Comparison of ENCODE assay signal across 1 cellular context in the genomic region with DNA sequence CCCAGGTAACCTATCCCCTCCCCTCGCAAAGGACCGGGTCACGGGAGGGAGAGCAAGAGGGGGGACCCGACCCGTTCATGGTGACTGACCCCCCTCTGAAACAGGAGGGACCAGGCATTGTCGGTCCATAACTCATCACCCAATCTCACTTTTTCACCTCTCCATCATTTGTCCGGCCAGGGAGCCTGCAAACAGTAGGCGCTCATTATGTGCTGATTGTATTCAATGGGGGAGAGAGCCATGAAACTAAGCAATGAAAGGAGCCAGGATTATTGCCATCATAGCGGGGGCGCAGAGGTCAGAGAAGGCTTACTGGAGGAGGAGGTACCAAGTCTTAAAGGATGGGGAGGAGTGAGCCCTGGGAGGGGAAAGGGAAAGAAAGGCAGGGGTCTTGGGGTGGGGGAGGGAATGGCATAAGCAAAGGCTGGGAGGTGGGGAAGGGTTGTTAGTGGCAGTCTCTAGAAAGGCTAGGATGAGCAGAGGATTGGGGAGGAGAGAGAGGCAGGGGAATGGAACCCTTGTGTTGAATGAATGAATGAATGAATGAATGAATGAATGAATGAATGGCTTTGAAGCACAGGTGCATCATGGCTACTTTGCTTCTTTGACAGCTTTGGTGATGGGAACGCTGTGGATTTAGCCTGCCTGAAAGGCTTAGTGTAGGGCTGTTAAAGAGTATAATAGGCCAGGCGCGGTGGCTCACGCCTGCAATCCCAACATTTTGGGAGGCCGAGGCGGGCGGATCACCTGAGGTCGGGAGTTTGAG.
TF ChIP-seq lines count a peak whose summit lies in the region.

No MANE protein-coding gene starts in this region.

TF ChIP-seq in H1, 55 proteins besides CTCF, POLR2A, EP300 and RAD21:
- no peak for TF ChIP-seq ZNF274 (IDR thresholded peaks at IDR 0.05; ENCODE audit: borderline replicate concordance, extremely low read depth, low read length)
- TF ChIP-seq HDAC2 (IDR thresholded peaks at IDR 0.05; ENCODE audit: borderline replicate concordance in 1 of 2, low read depth in 2 of 2, low read length in 2 of 2): no peak
- no peak for TF ChIP-seq KDM1A (IDR thresholded peaks at IDR 0.05; ENCODE audit: borderline replicate concordance, low read length)
- TF ChIP-seq JUN (IDR thresholded peaks at IDR 0.05; ENCODE audit: low read depth, low read length): no peak
- TF ChIP-seq, protein P1, sequence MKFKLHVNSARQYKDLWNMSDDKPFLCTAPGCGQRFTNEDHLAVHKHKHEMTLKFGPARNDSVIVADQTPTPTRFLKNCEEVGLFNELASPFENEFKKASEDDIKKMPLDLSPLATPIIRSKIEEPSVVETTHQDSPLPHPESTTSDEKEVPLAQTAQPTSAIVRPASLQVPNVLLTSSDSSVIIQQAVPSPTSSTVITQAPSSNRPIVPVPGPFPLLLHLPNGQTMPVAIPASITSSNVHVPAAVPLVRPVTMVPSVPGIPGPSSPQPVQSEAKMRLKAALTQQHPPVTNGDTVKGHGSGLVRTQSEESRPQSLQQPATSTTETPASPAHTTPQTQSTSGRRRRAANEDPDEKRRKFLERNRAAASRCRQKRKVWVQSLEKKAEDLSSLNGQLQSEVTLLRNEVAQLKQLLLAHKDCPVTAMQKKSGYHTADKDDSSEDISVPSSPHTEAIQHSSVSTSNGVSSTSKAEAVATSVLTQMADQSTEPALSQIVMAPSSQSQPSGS (IDR thresholded peaks at IDR 0.05; ENCODE audit: low read length): no peak
- no peak for TF ChIP-seq TBP (IDR thresholded peaks at IDR 0.05; ENCODE audit: low read depth, low read length)
- no peak for TF ChIP-seq SP4 (IDR thresholded peaks at IDR 0.05; ENCODE audit: low read length)
- TF ChIP-seq SIN3A (conservative IDR thresholded peaks at IDR 0.05 in 1 of 2, IDR thresholded peaks at IDR 0.05 in 1 of 2; ENCODE audit: low read depth in 1 of 2, low read length in 2 of 2): no peak
- no peak for TF ChIP-seq CREB1 (IDR thresholded peaks at IDR 0.05)
- no peak for TF ChIP-seq SIX5 (IDR thresholded peaks at IDR 0.05; ENCODE audit: low read depth, low read length)
- no peak for TF ChIP-seq SP2 (IDR thresholded peaks at IDR 0.05; ENCODE audit: low read length)
- TF ChIP-seq POU5F1 (IDR thresholded peaks at IDR 0.05; ENCODE audit: low read depth, low read length): no peak
- no peak for TF ChIP-seq CBX8 (IDR thresholded peaks at IDR 0.05; ENCODE audit: borderline replicate concordance, low read depth, low read length)
- no peak for TF ChIP-seq EGR1 (IDR thresholded peaks at IDR 0.05; ENCODE audit: borderline replicate concordance, low read depth, low read length)
- TF ChIP-seq RXRA (IDR thresholded peaks at IDR 0.05; ENCODE audit: insufficient read depth, low read depth, low read length): no peak
- TF ChIP-seq RBBP5 (IDR thresholded peaks at IDR 0.05; ENCODE audit: borderline replicate concordance, low read depth, low read length): no peak
- TF ChIP-seq RNF2 (IDR thresholded peaks at IDR 0.05; ENCODE audit: borderline replicate concordance, low read depth, low read length, missing control alignments, poor library complexity, severe bottlenecking): no peak
- TF ChIP-seq NANOG (IDR thresholded peaks at IDR 0.05; ENCODE audit: insufficient read depth, low read depth, low read length, poor library complexity, severe bottlenecking): no peak
- no peak for TF ChIP-seq TAF1 (IDR thresholded peaks at IDR 0.05; ENCODE audit: low read depth, low read length)
